ENCODE assay signal across 19 cellular contexts in genomic region chr9:36797471-36798220, GRCh38.
"Had no signal": no experiment of that assay in that cellular context is flagged by ENCODE, and none has a peak within 500 bp of the region (broad histone marks: within the 10 kb centered on the region; RNA-seq: fewer than 3 reads in every experiment).

No MANE protein-coding gene starts in this region.

- H3K27me3 ChIP-seq: neural progenitor cell, transverse colon, upper lobe of right lung, vagina had no signal

- H3K27ac ChIP-seq: lower lobe of right lung, neural progenitor cell, psoas muscle, skin epidermis, spleen, transverse colon, upper lobe of right lung, vagina had no signal

- H3K36me3 Mint-ChIP-seq: neural progenitor cell had no signal

- H3K4me3 ChIP-seq: lower lobe of right lung, neural progenitor cell, psoas muscle, skin epidermis, spleen, transverse colon, upper lobe of right lung, vagina had no signal

- DNase-seq: cortex of kidney; effector CD4-positive, alpha-beta T cell; immature natural killer cell; islet precursor cell; kidney glomerular epithelial cell; left ventricle myocardium superior; lower lobe of right lung; natural killer cell; psoas muscle; right cardiac atrium; spleen; stimulated activated CD4-positive, alpha-beta T cell treated with anti-CD3 and anti-CD28 coated beads, Interleukin-4, amount 100 ng/mL, for 4 hours; stimulated activated naive CD8-positive, alpha-beta T cell treated with anti-CD3 and anti-CD28 coated beads, Interleukin-15, Interleukin-2, amounts not matched to agents 100 U/mL and 50 U/mL, for 24 hours; transverse colon; upper lobe of right lung had no signal

- H3K4me1 Mint-ChIP-seq: immature natural killer cell; natural killer cell; stimulated activated memory B cell treated with anti-CD40 and anti-IgM and Interleukin-4, amounts not matched to agents 10 μg/mL and 1 μg/mL and 100 μg/mL, for 72 hours had no signal

- H3K27ac Mint-ChIP-seq: immature natural killer cell; natural killer cell; neural progenitor cell; stimulated activated memory B cell treated with anti-CD40 and anti-IgM and Interleukin-4, amounts not matched to agents 10 μg/mL and 1 μg/mL and 100 μg/mL, for 72 hours had no signal

- ATAC-seq: left ventricle myocardium superior; lower lobe of right lung; natural killer cell; psoas muscle; right cardiac atrium; stimulated activated naive CD8-positive, alpha-beta T cell treated with anti-CD3 and anti-CD28 coated beads, Interleukin-15, Interleukin-2, amounts not matched to agents 100 U/mL and 50 U/mL, for 24 hours; upper lobe of right lung had no signal

- H3K4me3 Mint-ChIP-seq: immature natural killer cell; natural killer cell; neural progenitor cell; stimulated activated memory B cell treated with anti-CD40 and anti-IgM and Interleukin-4, amounts not matched to agents 10 μg/mL and 1 μg/mL and 100 μg/mL, for 72 hours had no signal
